ENCODE assay signal across 1 cellular context in genomic region chr14:58215191-58215914, GRCh38.
A peak's percentile ranks its signal among the peaks of the same experiment; 100 is the strongest.
TF ChIP-seq lines count a peak whose summit lies in the region.

No MANE protein-coding gene starts in this region.

TF ChIP-seq in K562, 482 proteins besides CTCF, POLR2A, EP300 and RAD21 (continued from another document):
- TF ChIP-seq STAT6 (CRISPR knock-in tag; IDR thresholded peaks at IDR 0.05) (no peak), GATAD2A (IDR thresholded peaks at IDR 0.05) (no peak), TAL1 (IDR thresholded peaks at IDR 0.05) (0 out of 2 replicates have a peak, but pooled peaks have one; percentile 4), YY1 (IDR thresholded peaks at IDR 0.05; ENCODE audit: borderline replicate concordance in 1 of 3, control insufficient read depth in 1 of 3, extremely low read depth in 1 of 3, insufficient read depth in 3 of 3, insufficient read length in 1 of 3, insufficient replicate concordance in 2 of 3, low read depth in 1 of 3, low read length in 2 of 3) (no peak), SMARCA4 (IDR thresholded peaks at IDR 0.05) (peak; percentile 49; the same call in 1 of the 2 replicates), ZNF766 (CRISPR knock-in tag; conservative IDR thresholded peaks at IDR 0.05) (no peak), U2AF1 (optimal IDR thresholded peaks at IDR 0.05; ENCODE audit: low read depth, low read length) (no peak), KHSRP (IDR thresholded peaks at IDR 0.05) (no peak), TCF3 (CRISPR knock-in tag; IDR thresholded peaks at IDR 0.05) (0 out of 2 replicates have a peak, but pooled peaks have one; percentile 12), TOE1 (IDR thresholded peaks at IDR 0.05; ENCODE audit: borderline replicate concordance) (no peak), TOE1 (CRISPR knock-in tag; IDR thresholded peaks at IDR 0.05; ENCODE audit: borderline replicate concordance, low read depth) (no peak), SRSF7 (optimal IDR thresholded peaks at IDR 0.05; ENCODE audit: low read depth, low read length) (no peak), KDM4B (IDR thresholded peaks at IDR 0.05; ENCODE audit: borderline replicate concordance in 2 of 2, low read depth in 1 of 2) (no peak), PCBP2 (IDR thresholded peaks at IDR 0.05; ENCODE audit: low read depth, low read length, poor library complexity, severe bottlenecking) (no peak), PPARD (CRISPR knock-in tag; IDR thresholded peaks at IDR 0.05) (no peak), ZNF174 (CRISPR knock-in tag; IDR thresholded peaks at IDR 0.05) (no peak), PHB (CRISPR knock-in tag; IDR thresholded peaks at IDR 0.05) (no peak), CBFA2T3 (IDR thresholded peaks at IDR 0.05) (peak; percentile 28; the same call in 1 of the 2 replicates), ZNF253 (CRISPR knock-in tag; conservative IDR thresholded peaks at IDR 0.05) (no peak), ARID1B (IDR thresholded peaks at IDR 0.05) (peak; percentile 65), CHAMP1 (IDR thresholded peaks at IDR 0.05) (no peak), KDM2B (CRISPR knock-in tag; IDR thresholded peaks at IDR 0.05) (no peak), TFE3 (CRISPR knock-in tag; IDR thresholded peaks at IDR 0.05) (no peak), ZNF143 (CRISPR knock-in tag; IDR thresholded peaks at IDR 0.05) (no peak), SRSF9 (IDR thresholded peaks at IDR 0.05; ENCODE audit: borderline replicate concordance, low read depth, low read length) (no peak), RNF219 (CRISPR knock-in tag; IDR thresholded peaks at IDR 0.05) (no peak)
